In genomic region chr2:238320246-238320647, GRCh38 we compare ENCODE assay signal across 8 cellular contexts. TPM values are rescaled to one million over a fixed set of nuclear protein-coding genes. Genes with fewer than 3 reads are reported as not detected.
DNase-seq lines count a peak whose midpoint lies in the region; ATAC-seq and TF ChIP-seq lines count a peak whose summit lies in the region.

TRAF3IP1 (plus strand) TSS chr2:238320518; CDS start chr2:238320663, 145 bp downstream.

- H3K4me3 ChIP-seq in SU-DHL-6 (ENCODE audit: insufficient read depth, low read length, poor library complexity, severe bottlenecking) (peak within 1 kb of the TSS; percentile 74), trophoblast cell (ENCODE audit: low read depth, low read length) (peak within 1 kb of the TSS; percentile 92), tibial artery (peak within 1 kb of the TSS; percentile 79 to 92)

- H3K14ac ChIP-seq in trophoblast cell (ENCODE audit: low read length) = peak within 1 kb of the TSS; percentile 73

- DNase-seq in GM04503 (ENCODE audit: low read depth) = peak; percentile 41
- DNase-seq in NCI-H1092 (lab: John Stamatoyannopoulos, UW) = peak; percentile 69
- peak; percentile 69 for DNase-seq in activated naive CD8-positive, alpha-beta T cell treated with anti-CD3 and anti-CD28 coated beads, Interleukin-2, amount 50 U/mL, for 16 hours (ENCODE audit: low read depth, low spot score)
- DNase-seq in cardiac septum (ENCODE audit: low spot score) = peak; percentile 94
- DNase-seq in trophoblast cell = peak; percentile 76 to 89
- peak; percentile 90 to 94 for DNase-seq in tibial artery

- peak; percentile 97 for ATAC-seq in HG02571 (IDR thresholded peaks at IDR 0.05; ENCODE audit: unreplicated experiment)

- no peaks in the 10 kb centered on the region for H3K36me3 ChIP-seq in SU-DHL-6 (ENCODE audit: low read length)
- peaks cover 2 to 5% of the 10 kb centered on the region in 2 experiments for H3K36me3 ChIP-seq in trophoblast cell (ENCODE audit: control insufficient read depth in 1 of 2, insufficient read depth in 2 of 2, low read length in 2 of 2)
- H3K36me3 ChIP-seq in tibial artery = peaks cover 0 to 17% (median 0%) of the 10 kb centered on the region in 3 donors

- no peak within 1 kb of the TSS for H2BK5ac ChIP-seq in trophoblast cell (ENCODE audit: low read depth, low read length, poor library complexity)

- H4K8ac ChIP-seq in trophoblast cell (ENCODE audit: low read depth, low read length) = peak within 1 kb of the TSS; percentile 71

- H2BK12ac ChIP-seq in trophoblast cell (ENCODE audit: low read length) = no peak within 1 kb of the TSS

- H4K12ac ChIP-seq in trophoblast cell (ENCODE audit: low read depth, low read length) = peak within 1 kb of the TSS; percentile 64

- peaks cover 3% of the 10 kb centered on the region for H3K79me1 ChIP-seq in trophoblast cell (ENCODE audit: low read length)

- H3K79me2 ChIP-seq in SU-DHL-6 (ENCODE audit: insufficient read depth, low read length) (no peaks in the 10 kb centered on the region), trophoblast cell (ENCODE audit: control insufficient read depth, insufficient read depth, low read length, poor library complexity) (peaks cover 2% of the 10 kb centered on the region)

- no peaks in the 10 kb centered on the region for H4K20me1 ChIP-seq in SU-DHL-6 (ENCODE audit: low read depth, low read length)

- intact Hi-C loops in cardiac septum (cut with DNase I) = loop anchor here (2.0 kb wide), 1 partner anchor 31 kb away; the partner anchor contains the start of gene PER2
- intact Hi-C loops in tibial artery (cut with DNase I; ENCODE audit: low total_unique reads) = loop anchor here (2.0 kb wide), 1 partner anchor 31 kb away; the partner anchor contains the start of gene PER2

- no peak within 1 kb of the TSS for H2AK5ac ChIP-seq in trophoblast cell (ENCODE audit: low read length)

- H3K9ac ChIP-seq in SU-DHL-6 (ENCODE audit: low read length) (peak within 1 kb of the TSS; percentile 49), trophoblast cell (ENCODE audit: low read length) (peak within 1 kb of the TSS; percentile 54)

- no peak within 1 kb of the TSS for H3K27ac ChIP-seq in SU-DHL-6 (ENCODE audit: low read depth, low read length)
- H3K27ac ChIP-seq in trophoblast cell (ENCODE audit: low read depth, low read length) = no peak within 1 kb of the TSS
- H3K27ac ChIP-seq in tibial artery = peak within 1 kb of the TSS; percentile 61 to 78

- H3K27me3 ChIP-seq in SU-DHL-6 (ENCODE audit: low read length) = no peaks in the 10 kb centered on the region
- H3K27me3 ChIP-seq in trophoblast cell (ENCODE audit: insufficient read depth, low read length) = no peaks in the 10 kb centered on the region
- no peaks in the 10 kb centered on the region for H3K27me3 ChIP-seq in tibial artery

- H2AFZ ChIP-seq in SU-DHL-6 (ENCODE audit: low read depth, low read length, severe bottlenecking) = peak within 1 kb of the TSS; percentile 49
- peak within 1 kb of the TSS; percentile 88 for H2AFZ ChIP-seq in trophoblast cell (ENCODE audit: insufficient read depth, low read length, poor library complexity)

- no peaks in the 10 kb centered on the region for H3F3A ChIP-seq in SU-DHL-6 (ENCODE audit: insufficient read depth)

- no peaks in the 10 kb centered on the region for H3K9me2 ChIP-seq in SU-DHL-6 (replicated peaks; ENCODE audit: insufficient read depth, low read length)

- H3K9me3 ChIP-seq in SU-DHL-6 (ENCODE audit: insufficient read depth, low read length) (no peaks in the 10 kb centered on the region), trophoblast cell (ENCODE audit: insufficient read depth, low read depth, low read length) (no peaks in the 10 kb centered on the region), tibial artery (no peaks in the 10 kb centered on the region)

- WGBS in trophoblast cell (ENCODE audit: extremely low coverage, insufficient coverage, insufficient read length) = no CpG with 5 or more reads among the region's 58 CpGs

- no peak within 1 kb of the TSS for H3K23ac ChIP-seq in trophoblast cell (ENCODE audit: low read length)

- peak within 1 kb of the TSS; percentile 54 for H3K4me2 ChIP-seq in SU-DHL-6 (ENCODE audit: low read depth, low read length, poor library complexity, severe bottlenecking)
- peak within 1 kb of the TSS; percentile 98 for H3K4me2 ChIP-seq in trophoblast cell (ENCODE audit: low read length)

- no peak for TF ChIP-seq CTCF in SU-DHL-6 (IDR thresholded peaks at IDR 0.05; ENCODE audit: insufficient read depth, low read length, poor library complexity, severe bottlenecking)
- TF ChIP-seq CTCF in tibial artery (IDR thresholded peaks at IDR 0.05) = peak in 1 of 2 experiments; percentile 14

- H4K91ac ChIP-seq in trophoblast cell (ENCODE audit: low read depth, low read length) = peak within 1 kb of the TSS; percentile 51

- peak within 1 kb of the TSS; percentile 86 for H3K18ac ChIP-seq in trophoblast cell (ENCODE audit: low read length)

- no peak within 1 kb of the TSS for H2BK120ac ChIP-seq in trophoblast cell (ENCODE audit: insufficient read depth, low read length, poor library complexity)

- peak within 1 kb of the TSS; percentile 25 for H3K4ac ChIP-seq in trophoblast cell (ENCODE audit: low read depth, low read length)

- H3K4me1 ChIP-seq in trophoblast cell (ENCODE audit: control insufficient read depth in 1 of 2, insufficient read depth in 2 of 2, low read length in 2 of 2) (peaks cover 0 to 4% of the 10 kb centered on the region in 2 experiments), tibial artery (peaks cover 0 to 26% (median 11%) of the 10 kb centered on the region in 4 donors)

RNA-seq across cellular contexts. Expression of gene TRAF3IP1, which starts in this region (rescaled TPM):
- total RNA-seq in cardiac septum = 16.3 TPM
- polyA plus RNA-seq in trophoblast cell (2013) = 6.4 and 6.5 TPM in 2 replicates

Comparison
In these comparisons a context has a peak if more than half of its experiments do, and no peak if none do; other contexts are left out.
1. DNase-seq: peak in every context shown above with its lines; median percentile 94 in cardiac septum; 92 in tibial artery; 82 in trophoblast cell; 69 in NCI-H1092; 69 in activated naive CD8-positive, alpha-beta T cell treated with anti-CD3 and anti-CD28 coated beads, Interleukin-2, amount 50 U/mL, for 16 hours; 41 in GM04503.
2. H3K27ac ChIP-seq: peak in tibial artery (2 of 2); none in SU-DHL-6 (single experiment) and trophoblast cell (single experiment).
3. Peak in every context shown above with its lines, with median percentiles within 50 percentile points of each other: H3K4me3 ChIP-seq.